ENCODE assay signal across 1 cellular context in the genomic region with DNA sequence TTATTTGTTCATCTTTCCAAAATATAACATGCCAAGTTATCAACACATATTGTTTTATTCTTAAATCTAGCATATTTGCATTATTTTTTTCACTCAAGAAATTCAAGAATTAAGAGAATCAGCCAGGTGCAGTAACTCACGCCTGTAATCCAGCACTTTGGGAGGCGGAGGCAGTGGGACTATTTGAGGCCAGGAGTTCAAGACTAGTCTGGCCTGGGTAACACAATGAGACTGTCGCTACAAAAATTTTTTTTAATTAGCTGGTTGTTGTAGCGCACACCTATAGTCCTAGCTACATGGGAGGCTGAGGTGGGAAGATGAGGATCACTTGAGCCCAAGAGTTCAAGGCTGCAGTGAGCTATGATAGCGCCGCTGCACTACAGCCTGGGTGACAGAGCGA.
TF ChIP-seq lines count a peak whose summit lies in the region.

No MANE protein-coding gene starts in this region.

TF ChIP-seq in HepG2, 621 proteins besides CTCF, POLR2A, EP300 and RAD21:
- no peak for TF ChIP-seq RARG (CRISPR knock-in tag; IDR thresholded peaks at IDR 0.05; ENCODE audit: low read depth)
- no peak for TF ChIP-seq ZNF256 (CRISPR knock-in tag; conservative IDR thresholded peaks at IDR 0.05)
- no peak for TF ChIP-seq SOX6 (IDR thresholded peaks at IDR 0.05)
- TF ChIP-seq SOX6 (CRISPR knock-in tag; IDR thresholded peaks at IDR 0.05) = no peak
- TF ChIP-seq, protein P1, sequence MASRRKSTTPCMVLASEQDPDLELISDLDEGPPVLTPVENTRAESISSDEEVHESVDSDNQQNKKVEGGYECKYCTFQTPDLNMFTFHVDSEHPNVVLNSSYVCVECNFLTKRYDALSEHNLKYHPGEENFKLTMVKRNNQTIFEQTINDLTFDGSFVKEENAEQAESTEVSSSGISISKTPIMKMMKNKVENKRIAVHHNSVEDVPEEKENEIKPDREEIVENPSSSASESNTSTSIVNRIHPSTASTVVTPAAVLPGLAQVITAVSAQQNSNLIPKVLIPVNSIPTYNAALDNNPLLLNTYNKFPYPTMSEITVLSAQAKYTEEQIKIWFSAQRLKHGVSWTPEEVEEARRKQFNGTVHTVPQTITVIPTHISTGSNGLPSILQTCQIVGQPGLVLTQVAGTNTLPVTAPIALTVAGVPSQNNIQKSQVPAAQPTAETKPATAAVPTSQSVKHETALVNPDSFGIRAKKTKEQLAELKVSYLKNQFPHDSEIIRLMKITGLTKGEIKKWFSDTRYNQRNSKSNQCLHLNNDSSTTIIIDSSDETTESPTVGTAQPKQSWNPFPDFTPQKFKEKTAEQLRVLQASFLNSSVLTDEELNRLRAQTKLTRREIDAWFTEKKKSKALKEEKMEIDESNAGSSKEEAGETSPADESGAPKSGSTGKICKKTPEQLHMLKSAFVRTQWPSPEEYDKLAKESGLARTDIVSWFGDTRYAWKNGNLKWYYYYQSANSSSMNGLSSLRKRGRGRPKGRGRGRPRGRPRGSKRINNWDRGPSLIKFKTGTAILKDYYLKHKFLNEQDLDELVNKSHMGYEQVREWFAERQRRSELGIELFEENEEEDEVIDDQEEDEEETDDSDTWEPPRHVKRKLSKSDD (CRISPR knock-in tag; IDR thresholded peaks at IDR 0.05; ENCODE audit: low read depth) = no peak
- TF ChIP-seq ZNF207 (IDR thresholded peaks at IDR 0.05; ENCODE audit: borderline replicate concordance) = no peak
- TF ChIP-seq ZBTB38 (CRISPR knock-in tag; IDR thresholded peaks at IDR 0.05) = no peak
- TF ChIP-seq SPEN (CRISPR knock-in tag; IDR thresholded peaks at IDR 0.05; ENCODE audit: low read depth) = no peak
- TF ChIP-seq, protein P2, sequence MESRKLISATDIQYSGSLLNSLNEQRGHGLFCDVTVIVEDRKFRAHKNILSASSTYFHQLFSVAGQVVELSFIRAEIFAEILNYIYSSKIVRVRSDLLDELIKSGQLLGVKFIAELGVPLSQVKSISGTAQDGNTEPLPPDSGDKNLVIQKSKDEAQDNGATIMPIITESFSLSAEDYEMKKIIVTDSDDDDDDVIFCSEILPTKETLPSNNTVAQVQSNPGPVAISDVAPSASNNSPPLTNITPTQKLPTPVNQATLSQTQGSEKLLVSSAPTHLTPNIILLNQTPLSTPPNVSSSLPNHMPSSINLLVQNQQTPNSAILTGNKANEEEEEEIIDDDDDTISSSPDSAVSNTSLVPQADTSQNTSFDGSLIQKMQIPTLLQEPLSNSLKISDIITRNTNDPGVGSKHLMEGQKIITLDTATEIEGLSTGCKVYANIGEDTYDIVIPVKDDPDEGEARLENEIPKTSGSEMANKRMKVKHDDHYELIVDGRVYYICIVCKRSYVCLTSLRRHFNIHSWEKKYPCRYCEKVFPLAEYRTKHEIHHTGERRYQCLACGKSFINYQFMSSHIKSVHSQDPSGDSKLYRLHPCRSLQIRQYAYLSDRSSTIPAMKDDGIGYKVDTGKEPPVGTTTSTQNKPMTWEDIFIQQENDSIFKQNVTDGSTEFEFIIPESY (CRISPR knock-in tag; IDR thresholded peaks at IDR 0.05) = no peak
- TF ChIP-seq ZNF484 (CRISPR knock-in tag; IDR thresholded peaks at IDR 0.05; ENCODE audit: borderline replicate concordance, low read depth) = no peak
- TF ChIP-seq, protein P3, sequence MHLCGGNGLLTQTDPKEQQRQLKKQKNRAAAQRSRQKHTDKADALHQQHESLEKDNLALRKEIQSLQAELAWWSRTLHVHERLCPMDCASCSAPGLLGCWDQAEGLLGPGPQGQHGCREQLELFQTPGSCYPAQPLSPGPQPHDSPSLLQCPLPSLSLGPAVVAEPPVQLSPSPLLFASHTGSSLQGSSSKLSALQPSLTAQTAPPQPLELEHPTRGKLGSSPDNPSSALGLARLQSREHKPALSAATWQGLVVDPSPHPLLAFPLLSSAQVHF (CRISPR knock-in tag; IDR thresholded peaks at IDR 0.05) = no peak
- TF ChIP-seq, protein P4, sequence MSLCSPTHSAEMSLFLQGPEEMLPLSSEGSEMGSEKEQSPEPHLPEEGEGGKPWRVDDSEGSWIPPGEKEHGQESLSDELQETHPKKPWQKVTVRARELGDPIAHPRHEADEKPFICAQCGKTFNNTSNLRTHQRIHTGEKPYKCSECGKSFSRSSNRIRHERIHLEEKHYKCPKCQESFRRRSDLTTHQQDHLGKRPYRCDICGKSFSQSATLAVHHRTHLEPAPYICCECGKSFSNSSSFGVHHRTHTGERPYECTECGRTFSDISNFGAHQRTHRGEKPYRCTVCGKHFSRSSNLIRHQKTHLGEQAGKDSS (CRISPR knock-in tag; IDR thresholded peaks at IDR 0.05; ENCODE audit: borderline replicate concordance, low read depth) = no peak
- TF ChIP-seq ZNF234 (CRISPR knock-in tag; conservative IDR thresholded peaks at IDR 0.05) = no peak
- TF ChIP-seq CBX2 (IDR thresholded peaks at IDR 0.05; ENCODE audit: low read depth, low read length) = no peak
- no peak for TF ChIP-seq CBX2 (CRISPR knock-in tag; IDR thresholded peaks at IDR 0.05; ENCODE audit: low read depth)
- TF ChIP-seq RBM39 (IDR thresholded peaks at IDR 0.05; ENCODE audit: low read depth, low read length, poor library complexity, severe bottlenecking) = no peak
